ENCODE assay signal across 21 cellular contexts in the genomic region with DNA sequence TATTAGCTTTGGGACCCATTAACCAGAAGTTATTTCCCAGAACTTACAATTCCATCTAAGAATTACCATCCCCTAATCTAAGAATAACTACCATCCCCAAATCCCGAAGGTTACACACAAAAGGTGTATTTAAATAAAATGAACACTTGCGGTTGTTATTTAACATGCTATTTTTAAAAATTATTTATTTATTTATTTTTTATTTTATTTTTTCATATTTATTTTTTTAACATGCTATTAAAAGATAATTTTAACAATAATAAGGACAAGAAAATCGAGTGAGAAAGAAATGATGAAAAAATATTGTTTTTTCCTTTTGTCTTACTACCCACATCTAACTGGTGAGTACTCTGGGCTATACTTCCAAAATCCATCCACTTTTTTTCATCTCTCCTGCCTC. TPM values are rescaled to one million over a fixed set of nuclear protein-coding genes. Genes with fewer than 3 reads are reported as not detected.
A peak's percentile ranks its signal among the peaks of the same experiment; 100 is the strongest.
DNase-seq lines count a peak whose midpoint lies in the region; ATAC-seq, FAIRE-seq and TF ChIP-seq lines count a peak whose summit lies in the region.
"Had no signal": no experiment of that assay in that cellular context is flagged by ENCODE, and none has a peak within 500 bp of the region (broad histone marks: within the 10 kb centered on the region; RNA-seq: fewer than 3 reads in every experiment).

No MANE protein-coding gene starts in this region.

- peak; percentile 92 for FAIRE-seq in small intestine (lab: Jason Lieb, UNC)
- FAIRE-seq: HepG2 had no signal

- intact Hi-C loops in activated CD8-positive, alpha-beta T cell treated with anti-CD3 and anti-CD28 coated beads for 36 hours (cut with micrococcal nuclease) = loop anchor here (5.0 kb wide), 2 partner anchors 199 to 254 kb away; a partner anchor contains a TSS

- no peaks in the 10 kb centered on the region for H3K27me3 Mint-ChIP-seq in activated CD8-positive, alpha-beta T cell treated with anti-CD3 and anti-CD28 coated beads for 36 hours
- no peaks in the 10 kb centered on the region for H3K27me3 Mint-ChIP-seq in activated CD8-positive, alpha-beta T cell treated with anti-CD3 and anti-CD28 coated beads, Interleukin-2, amount 10 ng/mL, durations not matched to agents 7 days and 5 days (ENCODE audit: low read depth)
- H3K27me3 Mint-ChIP-seq: activated CD4-positive, alpha-beta T cell treated with anti-CD3 and anti-CD28 coated beads, Interleukin-2, amount 10 ng/mL, durations not matched to agents 7 days and 5 days had no signal

- no peak for TF ChIP-seq CTCF in activated CD8-positive, alpha-beta T cell treated with anti-CD3 and anti-CD28 coated beads for 36 hours (IDR thresholded peaks at IDR 0.05)

- no peaks in the 10 kb centered on the region for H3K9me3 Mint-ChIP-seq in activated CD8-positive, alpha-beta T cell treated with anti-CD3 and anti-CD28 coated beads for 36 hours
- no peaks in the 10 kb centered on the region for H3K9me3 Mint-ChIP-seq in activated CD8-positive, alpha-beta T cell treated with anti-CD3 and anti-CD28 coated beads, Interleukin-2, amount 10 ng/mL, durations not matched to agents 7 days and 5 days (ENCODE audit: insufficient read depth)
- H3K9me3 Mint-ChIP-seq: activated CD4-positive, alpha-beta T cell treated with anti-CD3 and anti-CD28 coated beads, Interleukin-2, amount 10 ng/mL, durations not matched to agents 7 days and 5 days; activated T-helper 2 cell treated with anti-CD3 and anti-CD28 coated beads, Interferon-gamma antibody, Interleukin-2, Interleukin-4, amounts not matched to agents 10 μg/mL and 5 μg/mL and 100 μg/mL, durations not matched to agents 14 hours and 24 hours and 36 hours; neural progenitor cell had no signal

- H3K9me2 ChIP-seq in Karpas-422 (replicated peaks; ENCODE audit: insufficient read depth, low read length) = no peaks in the 10 kb centered on the region

- peaks cover 12% of the 10 kb centered on the region for H3K36me3 Mint-ChIP-seq in activated CD8-positive, alpha-beta T cell treated with anti-CD3 and anti-CD28 coated beads for 36 hours (ENCODE audit: low read depth)
- H3K36me3 Mint-ChIP-seq in activated CD8-positive, alpha-beta T cell treated with anti-CD3 and anti-CD28 coated beads, Interleukin-2, amount 10 ng/mL, durations not matched to agents 7 days and 5 days (ENCODE audit: low read depth) = peaks cover 15% of the 10 kb centered on the region
- H3K36me3 Mint-ChIP-seq: neural progenitor cell had no signal

- H3K9ac ChIP-seq in Karpas-422 (ENCODE audit: low read length) (0 out of 2 replicates have a peak overlapping the region, but pooled peaks have one; percentile 30), endocrine pancreas (ENCODE audit: control insufficient read depth, insufficient read depth, low read length) (no peak overlapping the region)
- H3K9ac ChIP-seq: neural progenitor cell, parathyroid adenoma had no signal

- no peak overlapping the region for H2AFZ ChIP-seq in Karpas-422 (ENCODE audit: low read length)
- H2AFZ ChIP-seq: neural progenitor cell, parathyroid adenoma had no signal

- peaks cover 60% of the 10 kb centered on the region for H3K4me1 Mint-ChIP-seq in activated CD8-positive, alpha-beta T cell treated with anti-CD3 and anti-CD28 coated beads for 36 hours (ENCODE audit: low read depth)
- H3K4me1 Mint-ChIP-seq in activated CD8-positive, alpha-beta T cell treated with anti-CD3 and anti-CD28 coated beads, Interleukin-2, amount 10 ng/mL, durations not matched to agents 7 days and 5 days (ENCODE audit: low read depth) = peaks cover 48% of the 10 kb centered on the region

- no peak overlapping the region for H3K27ac ChIP-seq in Karpas-422 (ENCODE audit: low read length)
- H3K27ac ChIP-seq in small intestine (ENCODE audit: low read depth in 1 of 2, low read length in 1 of 2) = no peak overlapping the region
- H3K27ac ChIP-seq: 22Rv1, neural progenitor cell, parathyroid adenoma, right atrium auricular region had no signal

- ATAC-seq in activated CD8-positive, alpha-beta T cell treated with anti-CD3 and anti-CD28 coated beads for 36 hours = no peak
- no peak for ATAC-seq in activated CD8-positive, alpha-beta T cell treated with anti-CD3 and anti-CD28 coated beads, Interleukin-2, amount 10 ng/mL, durations not matched to agents 7 days and 5 days
- ATAC-seq: HepG2 had no signal

- H3K79me2 ChIP-seq in Karpas-422 (ENCODE audit: low read length) = peaks cover 100% of the 10 kb centered on the region

- POLR2A ChIA-PET in activated CD8-positive, alpha-beta T cell treated with anti-CD3 and anti-CD28 coated beads for 36 hours (lab: Charles Lee) = interaction anchor here (0.8 to 1.6 kb wide), 2 partner anchors 20 to 312 kb away, joined by 3 to 5 read pairs; a partner anchor contains a TSS
- POLR2A ChIA-PET in activated CD8-positive, alpha-beta T cell treated with anti-CD3 and anti-CD28 coated beads, Interleukin-2, amount 10 ng/mL, durations not matched to agents 7 days and 5 days (lab: Charles Lee) = interaction anchor here (1.7 kb wide), 1 partner anchor 83 kb away, joined by 3 read pairs; no protein-coding TSS in a partner anchor

- CTCF ChIA-PET in activated CD8-positive, alpha-beta T cell treated with anti-CD3 and anti-CD28 coated beads for 36 hours (lab: Charles Lee) = interaction anchor here (0.6 to 5.8 kb wide), 23 partner anchors 9 to 329 kb away, joined by 3 to 54 read pairs (median 4); a partner anchor contains a TSS
- CTCF ChIA-PET in activated CD8-positive, alpha-beta T cell treated with anti-CD3 and anti-CD28 coated beads, Interleukin-2, amount 10 ng/mL, durations not matched to agents 7 days and 5 days (lab: Charles Lee) = interaction anchor here (0.6 to 3.3 kb wide), 25 partner anchors 9 to 331 kb away, joined by 3 to 46 read pairs (median 4); a partner anchor contains a TSS

- H4K20me1 ChIP-seq in Karpas-422 (ENCODE audit: insufficient read depth, low read depth, low read length) = no peaks in the 10 kb centered on the region; the same call in 1 of the 2 replicates

- no peak overlapping the region for H3K4me3 Mint-ChIP-seq in activated CD8-positive, alpha-beta T cell treated with anti-CD3 and anti-CD28 coated beads for 36 hours
- no peak overlapping the region for H3K4me3 Mint-ChIP-seq in activated CD8-positive, alpha-beta T cell treated with anti-CD3 and anti-CD28 coated beads, Interleukin-2, amount 10 ng/mL, durations not matched to agents 7 days and 5 days
- H3K4me3 Mint-ChIP-seq: activated CD4-positive, alpha-beta T cell treated with anti-CD3 and anti-CD28 coated beads, Interleukin-2, amount 10 ng/mL, durations not matched to agents 7 days and 5 days; neural progenitor cell had no signal

- H3K27ac Mint-ChIP-seq in activated CD8-positive, alpha-beta T cell treated with anti-CD3 and anti-CD28 coated beads for 36 hours = peak overlapping the region; percentile 36
- H3K27ac Mint-ChIP-seq in activated CD8-positive, alpha-beta T cell treated with anti-CD3 and anti-CD28 coated beads, Interleukin-2, amount 10 ng/mL, durations not matched to agents 7 days and 5 days = no peak overlapping the region
- H3K27ac Mint-ChIP-seq: activated CD4-positive, alpha-beta T cell treated with anti-CD3 and anti-CD28 coated beads, Interleukin-2, amount 10 ng/mL, durations not matched to agents 7 days and 5 days; neural progenitor cell had no signal

- H3K4me3 ChIP-seq in Karpas-422 (ENCODE audit: low read length) = no peak overlapping the region
- peak overlapping the region; percentile 58 for H3K4me3 ChIP-seq in endocrine pancreas (ENCODE audit: control insufficient read depth, insufficient read depth, low read length)
- no peak overlapping the region for H3K4me3 ChIP-seq in small intestine (ENCODE audit: low read depth in 1 of 2, low read length in 2 of 2)
- H3K4me3 ChIP-seq: heart right ventricle, neural progenitor cell, right atrium auricular region, upper lobe of left lung had no signal

- no peak for DNase-seq in activated CD8-positive, alpha-beta T cell treated with anti-CD3 and anti-CD28 coated beads for 36 hours
- DNase-seq in activated CD8-positive, alpha-beta T cell treated with anti-CD3 and anti-CD28 coated beads, Interleukin-2, amount 10 ng/mL, durations not matched to agents 7 days and 5 days = no peak
- no peak for DNase-seq in Karpas-422
- no peak for DNase-seq in small intestine
- no peak for DNase-seq in T-helper 2 cell
- DNase-seq in activated effector memory CD4-positive, alpha-beta T cell treated with anti-CD3 and anti-CD28 coated beads, Interleukin-2, amount 50 U/mL, for 16 hours = no peak
- DNase-seq in kidney tubule cell (ENCODE audit: low spot score) = no peak
- DNase-seq: activated CD4-positive, alpha-beta T cell treated with anti-CD3 and anti-CD28 coated beads, Interleukin-2, amount 10 ng/mL, durations not matched to agents 7 days and 5 days; effector CD4-positive, alpha-beta T cell; heart right ventricle; NCI-H187; stimulated activated CD4-positive, alpha-beta T cell treated with anti-CD3 and anti-CD28 coated beads, Interleukin-12 subunit alpha, Interleukin-12 subunit beta, amount 100 ng/mL, for 4 hours; stimulated activated CD4-positive, alpha-beta T cell treated with anti-CD3 and anti-CD28 coated beads, Interleukin-4, amount 100 ng/mL, for 1 hour; upper lobe of left lung had no signal

- no peaks in the 10 kb centered on the region for H3K9me3 ChIP-seq in Karpas-422 (ENCODE audit: low read length)
- no peaks in the 10 kb centered on the region for H3K9me3 ChIP-seq in endocrine pancreas (ENCODE audit: control insufficient read depth, low read length)
- no peaks in the 10 kb centered on the region for H3K9me3 ChIP-seq in small intestine (ENCODE audit: control insufficient read depth, low read depth)
- H3K9me3 ChIP-seq: heart right ventricle, right atrium auricular region, upper lobe of left lung had no signal

- H3K27me3 ChIP-seq in Karpas-422 (ENCODE audit: low read length) = no peaks in the 10 kb centered on the region
- H3K27me3 ChIP-seq in endocrine pancreas (ENCODE audit: control insufficient read depth, insufficient read depth, low read length) = no peaks in the 10 kb centered on the region
- no peaks in the 10 kb centered on the region for H3K27me3 ChIP-seq in small intestine (ENCODE audit: control insufficient read depth in 2 of 2, insufficient read depth in 2 of 2, low read length in 2 of 2)
- H3K27me3 ChIP-seq: heart right ventricle, neural progenitor cell, right atrium auricular region, upper lobe of left lung had no signal

- H3K36me3 ChIP-seq in Karpas-422 (ENCODE audit: insufficient read depth, low read length) (no peaks in the 10 kb centered on the region), endocrine pancreas (ENCODE audit: control insufficient read depth, insufficient read depth, low read length) (no peaks in the 10 kb centered on the region), small intestine (ENCODE audit: control insufficient read depth in 2 of 2, insufficient read depth in 2 of 2, low read length in 2 of 2) (no peaks in the 10 kb centered on the region)
- H3K36me3 ChIP-seq: heart right ventricle, neural progenitor cell, right atrium auricular region, upper lobe of left lung had no signal

- peak overlapping the region; percentile 47 for H3K4me2 ChIP-seq in Karpas-422 (ENCODE audit: low read depth, low read length, poor library complexity, severe bottlenecking)
- H3K4me2 ChIP-seq: neural progenitor cell had no signal

- H3K4me1 ChIP-seq in Karpas-422 (ENCODE audit: low read length) (peaks cover 58% of the 10 kb centered on the region), endocrine pancreas (ENCODE audit: control insufficient read depth, insufficient read depth, low read length) (peaks cover 36% of the 10 kb centered on the region), small intestine (ENCODE audit: control insufficient read depth in 2 of 2, insufficient read depth in 1 of 2, low read depth in 1 of 2, low read length in 1 of 2) (peaks cover 0 to 14% of the 10 kb centered on the region in 2 donors)

- WGBS in small intestine, 3 donors = 86 to 93% (median 87%) methylated on average over 3 of the region's 3 CpGs

RNA-seq across cellular contexts. Expression of a gene that starts 6.3 kb away (rescaled TPM):
- 10 to 100 TPM; 16.8 to 18.6 TPM for total RNA-seq in activated CD8-positive, alpha-beta T cell treated with anti-CD3 and anti-CD28 coated beads for 36 hours
- 10 to 100 TPM; 18.7 to 19.0 TPM for total RNA-seq in activated CD8-positive, alpha-beta T cell treated with anti-CD3 and anti-CD28 coated beads, Interleukin-2, amount 10 ng/mL, durations not matched to agents 7 days and 5 days
- total RNA-seq in Karpas-422 (2014; rRNA removed; shearing (Covaris generic); ENCODE audit: low replicate concordance) = 35.3 and 63.7 TPM in 2 replicates
- 1 to 10 TPM; 3.8 to 5.0 (median 4.2) TPM for polyA plus RNA-seq in small intestine
